12 cellular contexts compared by ENCODE assay signal in genomic region chr4:117560329-117560728, GRCh38.
A peak's percentile ranks its signal among the peaks of the same experiment; 100 is the strongest.
DNase-seq lines count a peak whose midpoint lies in the region; ATAC-seq, FAIRE-seq and TF ChIP-seq lines count a peak whose summit lies in the region.
"Had no signal": no experiment of that assay in that cellular context is flagged by ENCODE, and none has a peak within 500 bp of the region (broad histone marks: within the 10 kb centered on the region; RNA-seq: fewer than 3 reads in every experiment).

No MANE protein-coding gene starts in this region.

- H3K79me2 ChIP-seq in PC-3 (ENCODE audit: low read length) = no peaks in the 10 kb centered on the region

- H4K20me1 ChIP-seq in PC-3 (ENCODE audit: low read length) = no peaks in the 10 kb centered on the region

- CTCF ChIA-PET in PC-3 (lab: Charles Lee) = no interaction called here

- H3K27me3 ChIP-seq in PC-3 (ENCODE audit: low read length) (no peaks in the 10 kb centered on the region), ascending aorta (no peaks in the 10 kb centered on the region)
- H3K27me3 ChIP-seq: thyroid gland had no signal

- H3K4me3 ChIP-seq in PC-3 (ENCODE audit: low read length) (no peak overlapping the region), ascending aorta (no peak overlapping the region)
- H3K4me3 ChIP-seq: thyroid gland had no signal

- H3K4me1 ChIP-seq in PC-3 (ENCODE audit: insufficient read depth, low read length) = no peaks in the 10 kb centered on the region
- H3K4me1 ChIP-seq in ascending aorta = no peaks in the 10 kb centered on the region
- H3K4me1 ChIP-seq: thyroid gland had no signal

- H3F3A ChIP-seq in PC-3 (ENCODE audit: low read length, unreplicated experiment) = no peaks in the 10 kb centered on the region

- no peak overlapping the region for H3K9ac ChIP-seq in PC-3 (ENCODE audit: low read length)

- DNase-seq in SIG-M5 treated with dmso at 0.1 percent for 504 hours (lab: John Stamatoyannopoulos, UW; ENCODE audit: unreplicated experiment) = peak; percentile 5
- DNase-seq in SIG-M5 (lab: John Stamatoyannopoulos, UW) = no peak
- peak; percentile 50 for DNase-seq in PC-3
- DNase-seq in fibroblast of peridontal ligament (ENCODE audit: extremely low read depth) = peak; percentile 67
- DNase-seq in urothelium cell line (ENCODE audit: low spot score) = peak; percentile 2
- DNase-seq in ascending aorta (ENCODE audit: low spot score in 2 of 2) = no peak
- DNase-seq in NCI-H2081 treated with DMSO at 0.1 percent for 48 hours (lab: John Stamatoyannopoulos, UW) = no peak
- DNase-seq: natural killer cell; NCI-H1417 treated with DMSO at 0.1 percent for 48 hours; stimulated activated CD4-positive, alpha-beta T cell treated with anti-CD3 and anti-CD28 coated beads, Interleukin-2, amount 100 ng/mL, for 48 hours; thyroid gland had no signal

- intact Hi-C loops in PC-3 (cut with micrococcal nuclease) (loop anchor here (1.0 kb wide), 2 partner anchors 426 to 474 kb away; partner anchors contain the start of gene NDST3), ascending aorta (cut with DNase I) (no loop called here)

- H3K4me2 ChIP-seq in PC-3 (ENCODE audit: low read length) = no peak overlapping the region

- no peak for FAIRE-seq in urothelium cell line (lab: Jason Lieb, UNC)

- no peaks in the 10 kb centered on the region for H3K9me2 ChIP-seq in PC-3 (replicated peaks; ENCODE audit: low read length)

- no peaks in the 10 kb centered on the region for H3K9me3 ChIP-seq in PC-3 (ENCODE audit: low read length)
- no peaks in the 10 kb centered on the region for H3K9me3 ChIP-seq in ascending aorta
- H3K9me3 ChIP-seq: thyroid gland had no signal

- no peak; the same call in none of the 2 replicates for ATAC-seq in PC-3
- no peak for ATAC-seq in GM19324 (IDR thresholded peaks at IDR 0.05; ENCODE audit: low FRiP score, unreplicated experiment)
- ATAC-seq: natural killer cell had no signal

- POLR2A ChIA-PET in PC-3 (lab: Charles Lee; ENCODE audit: unreplicated experiment) = no interaction called here

- H3K27ac ChIP-seq in PC-3 (ENCODE audit: low read length) (no peak overlapping the region), ascending aorta (no peak overlapping the region)
- H3K27ac ChIP-seq: thyroid gland had no signal

- BruUV-seq in PC-3 (replicated peaks; lab: Mats Ljungman, UMichigan) = no TSS peak

- no peak overlapping the region for H2AFZ ChIP-seq in PC-3 (ENCODE audit: low read length)

- TF ChIP-seq CTCF in PC-3 (conservative IDR thresholded peaks at IDR 0.05; ENCODE audit: low read depth, low read length) (peak; percentile 52; the same call in 1 of the 2 replicates), ascending aorta (IDR thresholded peaks at IDR 0.05) (no peak)

- H3K36me3 ChIP-seq in PC-3 (ENCODE audit: low read depth, low read length) = no peaks in the 10 kb centered on the region
- no peaks in the 10 kb centered on the region for H3K36me3 ChIP-seq in ascending aorta
- H3K36me3 ChIP-seq: thyroid gland had no signal

Comparison
In these comparisons a context has a peak if more than half of its experiments do, and no peak if none do; other contexts are left out.
1. DNase-seq: peak in SIG-M5 treated with dmso at 0.1 percent for 504 hours (single experiment), PC-3 (single experiment), fibroblast of peridontal ligament (single experiment) and urothelium cell line (single experiment); none in SIG-M5 (single experiment), ascending aorta (0 of 2) and NCI-H2081 treated with DMSO at 0.1 percent for 48 hours (single experiment).